In the genomic region with DNA sequence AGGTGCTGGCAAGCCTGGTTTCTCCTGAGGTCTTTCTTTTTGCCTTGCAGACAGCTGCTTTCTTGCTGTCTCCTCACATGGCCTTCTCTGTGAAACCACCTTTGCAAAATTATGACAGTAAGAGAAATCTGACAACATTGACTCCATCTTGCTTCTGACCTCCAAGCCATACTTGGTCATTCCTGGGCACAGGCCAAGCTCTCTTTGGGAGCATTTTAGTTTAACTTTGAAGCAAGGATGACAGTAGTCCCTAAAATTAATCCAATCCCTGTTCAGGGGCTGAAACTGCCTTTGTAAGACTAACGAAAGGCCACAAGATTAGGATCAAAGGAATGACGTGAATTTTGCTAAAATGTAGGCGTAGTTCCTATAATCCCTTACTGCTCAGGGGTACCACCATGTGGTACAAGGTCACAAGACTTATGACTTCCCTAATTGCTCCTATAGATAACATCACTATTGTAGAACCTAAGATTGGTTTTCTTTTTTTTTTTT, we compare ENCODE assay signal across 26 cellular contexts.
"Had no signal": no experiment of that assay in that cellular context is flagged by ENCODE, and none has a peak within 500 bp of the region (broad histone marks: within the 10 kb centered on the region; RNA-seq: fewer than 3 reads in every experiment).

No MANE protein-coding gene starts in this region.

- H3K4me3 Mint-ChIP-seq: memory B cell; naive thymus-derived CD4-positive, alpha-beta T cell; natural killer cell treated with Interleukin-12 subunit alpha and Interleukin-12 subunit beta and Interleukin-15 and Interleukin-18, amount 100 ng/mL, for 72 hours; stimulated activated effector memory CD8-positive, alpha-beta T cell treated with anti-CD3 and anti-CD28 coated beads, Interleukin-12 subunit alpha, Interleukin-12 subunit beta, amount 100 ng/mL, for 72 hours; stimulated activated naive CD8-positive, alpha-beta T cell treated with anti-CD3 and anti-CD28 coated beads, Interleukin-15, Interleukin-2, amounts not matched to agents 100 ng/mL and 50 ng/mL, for 24 hours had no signal

- H3K36me3 ChIP-seq: left ventricle myocardium inferior, pancreas, prostate gland, sigmoid colon, spleen, suprapubic skin, thoracic aorta, tibial artery, uterus had no signal

- H2AFZ ChIP-seq: hepatocyte had no signal

- H3K9me3 ChIP-seq: left ventricle myocardium inferior, mucosa of descending colon, pancreas, prostate gland, sigmoid colon, spleen, suprapubic skin, thoracic aorta, tibial artery, uterus had no signal

- H3K27ac Mint-ChIP-seq: memory B cell; naive thymus-derived CD4-positive, alpha-beta T cell; natural killer cell treated with Interleukin-12 subunit alpha and Interleukin-12 subunit beta and Interleukin-15 and Interleukin-18, amount 100 ng/mL, for 72 hours; stimulated activated effector memory CD8-positive, alpha-beta T cell treated with anti-CD3 and anti-CD28 coated beads, Interleukin-12 subunit alpha, Interleukin-12 subunit beta, amount 100 ng/mL, for 72 hours; stimulated activated naive CD8-positive, alpha-beta T cell treated with anti-CD3 and anti-CD28 coated beads, Interleukin-15, Interleukin-2, amounts not matched to agents 100 ng/mL and 50 ng/mL, for 24 hours had no signal

- H3K27me3 ChIP-seq: hepatocyte, pancreas, sigmoid colon, suprapubic skin, tibial artery, uterus had no signal

- DNase-seq: islet precursor cell; left ventricle myocardium inferior; midbrain; mucosa of descending colon; naive thymus-derived CD4-positive, alpha-beta T cell; nucleus accumbens; pancreas; posterior cingulate gyrus; retina; right cardiac atrium; sigmoid colon; small intestine; spleen; stimulated activated CD4-positive, alpha-beta T cell treated with anti-CD3 and anti-CD28 coated beads, Interleukin-4, amount 100 ng/mL, for 24 hours; stimulated activated naive CD4-positive, alpha-beta T cell; tibial artery; uterus had no signal

- H3K36me3 Mint-ChIP-seq: memory B cell; naive thymus-derived CD4-positive, alpha-beta T cell; natural killer cell treated with Interleukin-12 subunit alpha and Interleukin-12 subunit beta and Interleukin-15 and Interleukin-18, amount 100 ng/mL, for 72 hours; stimulated activated effector memory CD8-positive, alpha-beta T cell treated with anti-CD3 and anti-CD28 coated beads, Interleukin-12 subunit alpha, Interleukin-12 subunit beta, amount 100 ng/mL, for 72 hours had no signal

- H3K4me2 ChIP-seq: hepatocyte had no signal

- H3K79me2 ChIP-seq: hepatocyte had no signal

- H3K4me1 ChIP-seq: pancreas, prostate gland, spleen, tibial artery, uterus had no signal

- ATAC-seq: mucosa of descending colon; naive thymus-derived CD4-positive, alpha-beta T cell; natural killer cell treated with Interleukin-12 subunit alpha and Interleukin-12 subunit beta and Interleukin-15 and Interleukin-18, amount 100 ng/mL, for 72 hours; pancreas; right cardiac atrium; stimulated activated effector memory CD8-positive, alpha-beta T cell treated with anti-CD3 and anti-CD28 coated beads, Interleukin-12 subunit alpha, Interleukin-12 subunit beta, amount 100 ng/mL, for 72 hours had no signal

- H3K27ac ChIP-seq: hepatocyte, left ventricle myocardium inferior, pancreas, prostate gland, sigmoid colon, spleen, suprapubic skin, thoracic aorta, tibial artery, uterus had no signal

- H3K4me1 Mint-ChIP-seq: memory B cell had no signal

- H3K4me3 ChIP-seq: hepatocyte, left ventricle myocardium inferior, lung, mucosa of descending colon, pancreas, prostate gland, sigmoid colon, spleen, suprapubic skin, thoracic aorta, tibial artery, uterus had no signal

- H3K9me3 Mint-ChIP-seq: memory B cell; natural killer cell treated with Interleukin-12 subunit alpha and Interleukin-12 subunit beta and Interleukin-15 and Interleukin-18, amount 100 ng/mL, for 72 hours; stimulated activated effector memory CD8-positive, alpha-beta T cell treated with anti-CD3 and anti-CD28 coated beads, Interleukin-12 subunit alpha, Interleukin-12 subunit beta, amount 100 ng/mL, for 72 hours; stimulated activated naive CD8-positive, alpha-beta T cell treated with anti-CD3 and anti-CD28 coated beads, Interleukin-15, Interleukin-2, amounts not matched to agents 100 ng/mL and 50 ng/mL, for 24 hours had no signal
